21 cellular contexts compared by ENCODE assay signal in the genomic region with DNA sequence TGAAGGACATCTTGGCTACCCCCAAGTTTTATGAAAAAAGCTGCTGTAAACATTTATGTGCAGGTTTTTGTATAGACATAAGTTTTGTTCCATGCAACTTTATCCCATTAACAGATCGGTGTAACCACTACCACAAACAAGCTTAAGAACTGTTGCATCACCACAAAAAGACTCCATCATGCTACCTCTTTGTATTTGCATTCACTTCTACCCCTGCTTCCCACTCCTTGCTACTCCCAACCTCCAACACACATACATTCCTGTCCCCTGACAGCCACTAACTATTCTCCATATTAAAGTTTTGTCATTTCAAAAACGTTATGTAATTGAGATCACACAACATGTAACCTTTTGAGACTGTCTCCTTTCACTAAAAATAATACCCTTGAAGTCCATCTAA. TPM values are rescaled to one million over a fixed set of nuclear protein-coding genes. Genes with fewer than 3 reads are reported as not detected.
A peak's percentile ranks its signal among the peaks of the same experiment; 100 is the strongest.
DNase-seq lines count a peak whose midpoint lies in the region; ATAC-seq, FAIRE-seq and TF ChIP-seq lines count a peak whose summit lies in the region.
"Had no signal": no experiment of that assay in that cellular context is flagged by ENCODE, and none has a peak within 500 bp of the region (broad histone marks: within the 10 kb centered on the region; RNA-seq: fewer than 3 reads in every experiment).

No MANE protein-coding gene starts in this region.

- H3K79me1 ChIP-seq in H1 (ENCODE audit: low read depth, low read length) = no peaks in the 10 kb centered on the region

- no peak for TF ChIP-seq CTCF in mammary epithelial cell (conservative IDR thresholded peaks at IDR 0.05 in 1 of 2, IDR thresholded peaks at IDR 0.05 in 1 of 2; ENCODE audit: extremely low read depth in 1 of 2, insufficient read depth in 1 of 2, low read depth in 1 of 2, low read length in 2 of 2)
- no peak for TF ChIP-seq CTCF in MCF 10A (IDR thresholded peaks at IDR 0.05; ENCODE audit: unreplicated experiment)
- TF ChIP-seq CTCF in H1 (IDR thresholded peaks at IDR 0.05; ENCODE audit: control extremely low read depth in 1 of 3, insufficient read depth in 1 of 3, low read depth in 1 of 3, low read length in 3 of 3) = no peak
- TF ChIP-seq CTCF in mucosa of descending colon (IDR thresholded peaks at IDR 0.05) = no peak

- H3K9me3 ChIP-seq in mammary epithelial cell (replicated peaks; ENCODE audit: insufficient read depth, low read length) = no peaks in the 10 kb centered on the region
- no peaks in the 10 kb centered on the region for H3K9me3 ChIP-seq in SJSA1 (replicated peaks)
- H3K9me3 ChIP-seq in H1 (ENCODE audit: insufficient read depth in 2 of 2, low read depth in 1 of 2, low read length in 1 of 2) = peaks cover 7 to 8% of the 10 kb centered on the region in 2 experiments; a peak in 2 of 4 replicates
- H3K9me3 ChIP-seq in mucosa of descending colon = no peaks in the 10 kb centered on the region
- H3K9me3 ChIP-seq: Peyer's patch had no signal

- H3K4me1 ChIP-seq in mammary epithelial cell (ENCODE audit: insufficient read depth, low read length) (peaks cover 8% of the 10 kb centered on the region), SJSA1 (replicated peaks) (peaks cover 16% of the 10 kb centered on the region), H1 (replicated peaks in 1 of 4; ENCODE audit: control insufficient read depth in 3 of 4, insufficient read depth in 4 of 4, low read length in 3 of 4) (no peaks in the 10 kb centered on the region), mucosa of descending colon (ENCODE audit: low read depth) (no peaks in the 10 kb centered on the region)

- H3K4ac ChIP-seq in H1 (replicated peaks; ENCODE audit: insufficient read length, low read depth, low read length) = no peak overlapping the region

- intact Hi-C loops in mammary epithelial cell (cut with micrococcal nuclease) (no loop called here), MCF 10A (cut with micrococcal nuclease) (no loop called here), mucosa of descending colon (cut with DNase I, micrococcal nuclease) (no loop called here)

- CTCF ChIA-PET in mammary epithelial cell (lab: Charles Lee; ENCODE audit: low non-redundant PET) (no interaction called here), MCF 10A (lab: Yijun Ruan, JAX) (interaction anchor here (0.7 kb wide), 1 partner anchor 42 kb away, joined by 3 read pairs; no protein-coding TSS in a partner anchor), H1 (lab: Charles Lee; ENCODE audit: partially characterized antibody) (interaction anchor here (0.8 kb wide), 1 partner anchor 371 kb away, joined by 4 read pairs; no protein-coding TSS in a partner anchor)

- in situ Hi-C loops in mammary epithelial cell (cut with MboI; ENCODE audit: low sequenced_read_pairs in 2 of 2) = no loop called here

- ATAC-seq in mucosa of descending colon (no peak), GM21515 (IDR thresholded peaks at IDR 0.05; ENCODE audit: unreplicated experiment) (no peak)
- ATAC-seq: SK-N-SH treated with all-trans-retinoic acid at 6 μM for 48 hours had no signal

- H2AK5ac ChIP-seq in H1 (ENCODE audit: low read depth, low read length) = no peak overlapping the region

- no peak overlapping the region for H3K56ac ChIP-seq in H1 (replicated peaks; ENCODE audit: insufficient read length, low read depth, low read length)

- BruUV-seq in mammary epithelial cell (replicated peaks; lab: Mats Ljungman, UMichigan) (no TSS peak), MCF 10A (replicated peaks; lab: Mats Ljungman, UMichigan) (no TSS peak)

- H3K79me2 ChIP-seq in mammary epithelial cell (ENCODE audit: insufficient read depth, low read length) = no peaks in the 10 kb centered on the region
- H3K79me2 ChIP-seq in H1 (ENCODE audit: control insufficient read depth in 1 of 2, insufficient read depth in 2 of 2, low read length in 2 of 2) = no peaks in the 10 kb centered on the region

- no peak overlapping the region for H2BK12ac ChIP-seq in H1 (ENCODE audit: low read depth, low read length)

- no peak overlapping the region for H3K14ac ChIP-seq in H1 (ENCODE audit: insufficient read length)

- no peak overlapping the region for H2BK15ac ChIP-seq in H1 (ENCODE audit: low read length)

- 81% methylated on average over 2 of the region's 2 CpGs for WGBS in mammary epithelial cell (ENCODE audit: low coverage, missing lambda C conversion rate)
- 85% methylated on average over 2 of the region's 2 CpGs; no CpG with 5 or more reads in 1 of the 2 experiments for WGBS in H1 (ENCODE audit: extremely low coverage in 1 of 2, insufficient coverage in 1 of 2, insufficient read length in 1 of 2, insufficient replicate concordance in 2 of 2, low coverage in 1 of 2, low lambda C conversion rate in 2 of 2, missing lambda C conversion rate in 1 of 2), 2 experiments

- TF ChIP-seq RAD21 in H1 (IDR thresholded peaks at IDR 0.05 in 1 of 2, conservative IDR thresholded peaks at IDR 0.05 in 1 of 2; ENCODE audit: low read depth in 2 of 2, low read length in 2 of 2) = no peak

- no peak overlapping the region for H3K18ac ChIP-seq in H1 (ENCODE audit: extremely low read depth, low read length)

- H3K4me2 ChIP-seq in mammary epithelial cell (ENCODE audit: insufficient read depth, low read depth, low read length) = no peak overlapping the region
- H3K4me2 ChIP-seq in H1 (ENCODE audit: insufficient read depth in 1 of 2, low read depth in 2 of 2, low read length in 2 of 2) = no peak overlapping the region

- no peak overlapping the region for H2BK5ac ChIP-seq in H1 (ENCODE audit: low read depth, low read length)

- no peak for TF ChIP-seq EP300 in H1 (IDR thresholded peaks at IDR 0.05; ENCODE audit: borderline replicate concordance in 1 of 2, low read depth in 2 of 2, low read length in 2 of 2)

- H3K23me2 ChIP-seq in H1 (ENCODE audit: low read depth, low read length) = no peaks in the 10 kb centered on the region

- H4K20me1 ChIP-seq in mammary epithelial cell (ENCODE audit: insufficient read depth, low read length) (no peaks in the 10 kb centered on the region), H1 (replicated peaks in 1 of 2; ENCODE audit: control insufficient read depth in 1 of 2, insufficient read depth in 2 of 2, low read length in 2 of 2) (no peaks in the 10 kb centered on the region)

- peaks cover 19% of the 10 kb centered on the region for H3K4me1 Mint-ChIP-seq in MCF 10A (ENCODE audit: insufficient read depth, unreplicated experiment)

- H2AFZ ChIP-seq in mammary epithelial cell (ENCODE audit: low read depth, low read length) (peak overlapping the region; percentile 43), H1 (ENCODE audit: low read length) (peak overlapping the region; percentile 33; the same call in 1 of the 2 replicates)

- no peaks in the 10 kb centered on the region for H3K36me3 ChIP-seq in mammary epithelial cell (ENCODE audit: insufficient read depth, low read length)
- H3K36me3 ChIP-seq in SJSA1 = no peaks in the 10 kb centered on the region
- H3K36me3 ChIP-seq in H1 (ENCODE audit: control insufficient read depth in 2 of 4, insufficient read depth in 4 of 4, low read length in 3 of 4) = no peaks in the 10 kb centered on the region
- no peaks in the 10 kb centered on the region for H3K36me3 ChIP-seq in mucosa of descending colon (ENCODE audit: low read depth)
- H3K36me3 ChIP-seq: Peyer's patch had no signal

- H3K27me3 ChIP-seq in mammary epithelial cell (ENCODE audit: insufficient read depth, low read length) = no peaks in the 10 kb centered on the region
- no peaks in the 10 kb centered on the region for H3K27me3 ChIP-seq in SJSA1 (replicated peaks)
- H3K27me3 ChIP-seq in H1 (replicated peaks in 1 of 4; ENCODE audit: control insufficient read depth in 3 of 4, extremely low read depth in 1 of 4, insufficient read depth in 3 of 4, low read length in 3 of 4) = no peaks in the 10 kb centered on the region
- H3K27me3 ChIP-seq: Peyer's patch had no signal

- H3K9ac ChIP-seq in mammary epithelial cell (ENCODE audit: insufficient read depth, low read length) (no peak overlapping the region), H1 (replicated peaks in 1 of 4; ENCODE audit: extremely low read depth in 1 of 4, low read depth in 3 of 4, low read length in 3 of 4) (no peak overlapping the region)

- no peak overlapping the region for H2BK20ac ChIP-seq in H1 (ENCODE audit: low read length)

- TF ChIP-seq POLR2A in H1 (IDR thresholded peaks at IDR 0.05; ENCODE audit: control extremely low read depth in 1 of 2, low read depth in 2 of 2, low read length in 2 of 2) = no peak

- H2BK120ac ChIP-seq in H1 (replicated peaks; ENCODE audit: low read depth, low read length) = no peak overlapping the region

- H3K4me3 Mint-ChIP-seq in MCF 10A (ENCODE audit: unreplicated experiment) = no peak overlapping the region
- H3K4me3 Mint-ChIP-seq: T-helper 1 cell treated with Interleukin-12 subunit alpha and Interleukin-12 subunit beta and Interleukin-4 antibody, amounts not matched to agents 30 μg/mL and 1 μg/mL, for 36 hours had no signal

- H4K91ac ChIP-seq in H1 (replicated peaks; ENCODE audit: insufficient read length, low read length) = no peak overlapping the region

- peaks cover 4% of the 10 kb centered on the region for H3K36me3 Mint-ChIP-seq in MCF 10A (ENCODE audit: insufficient read depth, unreplicated experiment)

- POLR2A ChIA-PET in MCF 10A (lab: Yijun Ruan, JAX) (no interaction called here), H1 (lab: Charles Lee; ENCODE audit: partially characterized antibody) (interaction anchor here (0.6 kb wide), 1 partner anchor 1121 kb away, joined by 3 read pairs; no protein-coding TSS in a partner anchor)

- no peak overlapping the region for H3K27ac Mint-ChIP-seq in MCF 10A (ENCODE audit: low read depth, unreplicated experiment)
- H3K27ac Mint-ChIP-seq: T-helper 1 cell treated with Interleukin-12 subunit alpha and Interleukin-12 subunit beta and Interleukin-4 antibody, amounts not matched to agents 30 μg/mL and 1 μg/mL, for 36 hours had no signal

- H3K27me3 Mint-ChIP-seq in MCF 10A (ENCODE audit: insufficient read depth, unreplicated experiment) = no peaks in the 10 kb centered on the region

- dilution Hi-C loops in mammary epithelial cell (cut with HindIII; ENCODE audit: low sequenced_read_pairs) = no loop called here

- H4K5ac ChIP-seq in H1 (ENCODE audit: insufficient read length, low read depth, low read length) = no peak overlapping the region

- no peak overlapping the region for H3K4me3 ChIP-seq in mammary epithelial cell (replicated peaks in 1 of 3; ENCODE audit: insufficient read depth in 1 of 3, low read depth in 2 of 3, low read length in 3 of 3)
- no peak overlapping the region for H3K4me3 ChIP-seq in SJSA1
- H3K4me3 ChIP-seq in H1 (ENCODE audit: extremely low read depth in 1 of 4, insufficient read depth in 2 of 4, low read depth in 3 of 4, low read length in 4 of 4) = no peak overlapping the region
- no peak overlapping the region for H3K4me3 ChIP-seq in mucosa of descending colon
- H3K4me3 ChIP-seq: Peyer's patch had no signal

- H4K8ac ChIP-seq in H1 (ENCODE audit: extremely low read depth, insufficient read depth, low read length) = no peak overlapping the region

- H3K27ac ChIP-seq in mammary epithelial cell (ENCODE audit: insufficient read depth, low read depth, low read length) (peak overlapping the region; percentile 28), SJSA1 (peak overlapping the region; percentile 71), H1 (ENCODE audit: low read depth, low read length) (no peak overlapping the region)
- H3K27ac ChIP-seq: C4-2B, Peyer's patch had no signal

- no peak for FAIRE-seq in H1 (lab: Jason Lieb, UNC)

- no peak overlapping the region for H3K23ac ChIP-seq in H1 (ENCODE audit: insufficient read length)

- peaks cover 15% of the 10 kb centered on the region for H3K9me3 Mint-ChIP-seq in MCF 10A (ENCODE audit: unreplicated experiment)
- H3K9me3 Mint-ChIP-seq: T-helper 1 cell treated with Interleukin-12 subunit alpha and Interleukin-12 subunit beta and Interleukin-4 antibody, amounts not matched to agents 30 μg/mL and 1 μg/mL, for 36 hours had no signal

- no peak for DNase-seq in mammary epithelial cell
- no peak for DNase-seq in MCF 10A (ENCODE audit: unreplicated experiment)
- peak in 1 of 2 experiments; percentile 65 for DNase-seq in SJSA1 (ENCODE audit: low read depth in 1 of 2, low spot score in 2 of 2)
- DNase-seq in H1 (ENCODE audit: low read depth in 1 of 2, low spot score in 2 of 2) = no peak
- no peak for DNase-seq in mucosa of descending colon
- no peak for DNase-seq in HuH-7 (ENCODE audit: low spot score)
- no peak for DNase-seq in D341Med (ENCODE audit: low spot score)
- DNase-seq: 8988T, DMS79, GF-D8, H7, NCI-H1092, NCI-H1694 treated with DMSO at 0.1 percent for 48 hours, NCI-H446, NCI-H774, Peyer's patch, Right ventricle myocardium superior had no signal

RNA-seq across cellular contexts. Expression of gene LHFPL2, which starts 57.8 kb away (rescaled TPM):
- total RNA-seq in mammary epithelial cell = 10 to 100 TPM; 52.5 to 53.5 TPM
- polyA plus RNA-seq in mammary epithelial cell = 11.5 TPM
- 20.2 TPM for polyA minus RNA-seq in mammary epithelial cell
- total RNA-seq in MCF 10A (2022) = 45.9 and 93.3 TPM in 2 replicates
- total RNA-seq in SJSA1 (2014; rRNA removed; shearing (Covaris generic)) = 19.3 and 45.7 TPM in 2 replicates
- 38.0 and 43.0 TPM in 2 replicates for total RNA-seq in H1 (2021; fragmentation: NEBNext Ultra II Directional; extraction: Animal tissue kit (Norgen Biotek cat#: 25700))
- polyA plus RNA-seq in H1 (2011; rRNA removed) = 9.6 and 14.8 TPM in 2 replicates
- 11.6 TPM for polyA plus RNA-seq in H1 (2011; cell fraction: cytosol; rRNA removed)
- polyA plus RNA-seq in H1 (2011; cell fraction: nucleus; rRNA removed) = 19.5 TPM
- 21.0 to 27.0 TPM (median 25.3 TPM) in 4 replicates for polyA plus RNA-seq in H1 (2012, experiment 1 of 2)
- polyA plus RNA-seq in H1 (2012, experiment 2 of 2) = 3.3 TPM
- 31.3 TPM for polyA plus RNA-seq in H1 (2013, experiment 1 of 2)
- polyA plus RNA-seq in H1 (2013, experiment 2 of 2) = 33.8 TPM
- 27.0 and 33.7 TPM in 2 replicates for polyA minus RNA-seq in H1 (2011; rRNA and poly(A)+ RNA removed)
- polyA minus RNA-seq in H1 (2011; cell fraction: cytosol; rRNA and poly(A)+ RNA removed) = 30.0 TPM
- 66.1 TPM for polyA minus RNA-seq in H1 (2011; cell fraction: nucleus; rRNA and poly(A)+ RNA removed)
- 10 to 100 TPM; 44.8 to 63.6 (median 50.2) TPM for total RNA-seq in mucosa of descending colon
